In the genomic region with DNA sequence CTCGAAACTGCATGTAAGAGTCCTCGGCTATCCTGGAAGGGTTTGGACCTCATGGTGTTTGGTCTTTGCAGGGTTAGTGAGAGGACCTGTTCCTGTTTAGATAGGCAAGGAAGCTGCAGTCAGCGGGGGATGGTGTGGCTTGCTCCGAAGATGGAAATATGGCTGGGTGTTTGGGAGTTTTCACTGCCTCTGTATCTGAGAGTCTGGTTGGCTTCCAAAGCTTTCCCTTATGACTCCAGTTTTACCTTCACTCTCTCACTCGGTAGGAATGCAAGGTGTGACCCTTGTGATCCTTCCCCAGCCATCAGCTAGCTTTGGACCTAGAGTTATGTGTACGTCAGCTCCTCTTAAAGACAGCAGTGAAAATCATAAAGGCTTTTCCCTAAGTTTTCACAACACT, we compare ENCODE assay signal across 18 cellular contexts. TPM values are rescaled to one million over a fixed set of nuclear protein-coding genes. Genes with fewer than 3 reads are reported as not detected.
DNase-seq lines count a peak whose midpoint lies in the region; ATAC-seq, FAIRE-seq and TF ChIP-seq lines count a peak whose summit lies in the region.
"Had no signal": no experiment of that assay in that cellular context is flagged by ENCODE, and none has a peak within 500 bp of the region (broad histone marks: within the 10 kb centered on the region; RNA-seq: fewer than 3 reads in every experiment).

No MANE protein-coding gene starts in this region.

- DNase-seq in ELF-1 (ENCODE audit: low read depth, low spot score) (peak; percentile 19), bronchial epithelial cell (ENCODE audit: low read depth) (no peak), left colon (no peak), osteoblast (ENCODE audit: insufficient read length, low spot score, missing footprints) (peak; percentile 29), Kasumi-1 (lab: John Stamatoyannopoulos, UW) (no peak), 8988T (no peak), SW480 (ENCODE audit: low spot score) (no peak)
- DNase-seq: BE2C; Calu3; CD4-positive, alpha-beta T cell; NCI-H1105; NCI-H1694; NCI-H2081 treated with DMSO at 0.1 percent for 48 hours; NK-92 treated with Interleukin-12 subunit alpha and Interleukin-12 subunit beta, amount 100 ng/mL, for 24 hours; SIG-M5 had no signal

- no peaks in the 10 kb centered on the region for H3K9me3 ChIP-seq in osteoblast (ENCODE audit: low read depth, low read length)
- H3K9me3 ChIP-seq: BE2C, HAP-1 had no signal

- H2AFZ ChIP-seq in osteoblast (ENCODE audit: low read length), result no peak overlapping the region

- intact Hi-C loops in left colon (cut with DNase I, micrococcal nuclease), result no loop called here

- H3K79me2 ChIP-seq in osteoblast (ENCODE audit: insufficient read depth, low read length), result no peaks in the 10 kb centered on the region

- H4K20me1 ChIP-seq in osteoblast (ENCODE audit: insufficient read depth, low read length), result no peaks in the 10 kb centered on the region

- H3K27ac ChIP-seq in osteoblast (ENCODE audit: low read depth, low read length), result no peak overlapping the region

- H3K36me3 ChIP-seq in bronchial epithelial cell (ENCODE audit: control insufficient read depth, insufficient read depth, low read length) (no peaks in the 10 kb centered on the region), osteoblast (ENCODE audit: insufficient read depth, low read length) (no peaks in the 10 kb centered on the region)
- H3K36me3 ChIP-seq: BE2C, HAP-1 had no signal

- TF ChIP-seq CTCF in bronchial epithelial cell (IDR thresholded peaks at IDR 0.05; ENCODE audit: insufficient read depth, low read length, severe bottlenecking) (no peak), osteoblast (IDR thresholded peaks at IDR 0.05; ENCODE audit: extremely low read depth, low read depth, low read length) (no peak)

- ATAC-seq in left colon (peak; percentile 82), GM21423 (IDR thresholded peaks at IDR 0.05; ENCODE audit: unreplicated experiment) (no peak)
- ATAC-seq: SK-N-SH treated with all-trans-retinoic acid at 6 μM for 48 hours had no signal

- peak; percentile 55 for FAIRE-seq in bronchial epithelial cell (lab: Jason Lieb, UNC)

- no peak overlapping the region for H3K4me3 ChIP-seq in bronchial epithelial cell (ENCODE audit: low read depth, low read length)
- no peak overlapping the region for H3K4me3 ChIP-seq in osteoblast (ENCODE audit: insufficient read depth, low read length)
- H3K4me3 ChIP-seq: HAP-1 had no signal

- no peaks in the 10 kb centered on the region for H3K27me3 ChIP-seq in bronchial epithelial cell (ENCODE audit: control insufficient read depth, insufficient read depth, low read length)
- H3K27me3 ChIP-seq in osteoblast (ENCODE audit: insufficient read depth, low read length), result peaks cover 34% of the 10 kb centered on the region
- H3K27me3 ChIP-seq: BE2C had no signal

- H3K4me2 ChIP-seq in osteoblast (ENCODE audit: insufficient read depth, low read length), result no peak overlapping the region

- no peaks in the 10 kb centered on the region for H3K4me1 ChIP-seq in osteoblast (ENCODE audit: insufficient read depth, low read length)
- H3K4me1 ChIP-seq: BE2C had no signal

RNA-seq across cellular contexts. Expression of gene TMEM87B, which starts 35.6 kb away (rescaled TPM):
- total RNA-seq in bronchial epithelial cell, result 31.4 and 37.1 TPM in 2 replicates
- total RNA-seq in left colon, result 10 to 100 TPM; 72.6 to 81.3 TPM
- 33.7 and 38.9 TPM in 2 replicates for total RNA-seq in osteoblast

Comparison
In these comparisons a context has a peak if more than half of its experiments do, and no peak if none do; other contexts are left out.
1. DNase-seq: peak in ELF-1 (single experiment) and osteoblast (single experiment); none in bronchial epithelial cell (single experiment), left colon (0 of 2), Kasumi-1 (0 of 2), 8988T (single experiment) and SW480 (single experiment).